ENCODE assay signal across 8 cellular contexts in the genomic region with DNA sequence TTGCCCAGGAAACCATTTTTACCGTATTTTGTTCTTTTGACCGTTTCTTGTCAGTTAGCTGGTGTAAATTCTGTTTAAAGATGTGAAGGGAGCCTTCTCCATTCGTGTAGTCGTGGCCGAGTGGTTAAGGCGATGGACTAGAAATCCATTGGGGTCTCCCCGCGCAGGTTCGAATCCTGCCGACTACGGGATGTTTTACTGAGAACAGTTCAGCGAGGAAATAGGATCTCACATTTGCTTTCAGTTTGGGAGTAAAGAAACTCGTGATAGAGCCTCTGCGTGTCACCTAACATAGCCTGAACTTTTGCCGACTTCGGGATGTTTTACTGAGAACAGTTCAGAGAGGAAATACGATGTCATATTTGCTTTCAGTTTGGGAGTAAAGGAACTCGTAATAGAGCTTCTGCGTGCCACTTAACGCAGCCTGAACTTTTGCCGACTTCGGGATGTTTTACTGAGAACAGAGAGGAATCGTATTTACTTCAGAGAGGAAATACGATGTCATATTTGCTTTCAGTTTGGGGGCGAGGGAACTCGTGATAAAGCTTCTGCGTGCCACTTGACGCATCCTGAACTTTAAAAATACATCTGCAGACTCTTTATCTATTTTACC. TPM values are rescaled to one million over a fixed set of nuclear protein-coding genes. Genes with fewer than 3 reads are reported as not detected.
DNase-seq lines count a peak whose midpoint lies in the region; ATAC-seq and TF ChIP-seq lines count a peak whose summit lies in the region.

No MANE protein-coding gene starts in this region.

- no peaks in the 10 kb centered on the region for H3K9me3 Mint-ChIP-seq in activated naive CD4-positive, alpha-beta T cell treated with anti-CD3 and anti-CD28 coated beads, Interleukin-2, amount 10 ng/mL, durations not matched to agents 7 days and 5 days

- TF ChIP-seq CTCF in omental fat pad (IDR thresholded peaks at IDR 0.05) (no peak), testis (IDR thresholded peaks at IDR 0.05) (no peak)

- H3K4me1 Mint-ChIP-seq in activated naive CD4-positive, alpha-beta T cell treated with anti-CD3 and anti-CD28 coated beads, Interleukin-2, amount 10 ng/mL, durations not matched to agents 7 days and 5 days, result peaks cover 11% of the 10 kb centered on the region

- H3K4me3 Mint-ChIP-seq in activated naive CD4-positive, alpha-beta T cell treated with anti-CD3 and anti-CD28 coated beads, Interleukin-2, amount 10 ng/mL, durations not matched to agents 7 days and 5 days, result no peak overlapping the region

- TF ChIP-seq POLR2A in testis (IDR thresholded peaks at IDR 0.05), result no peak

- CTCF ChIA-PET in activated naive CD4-positive, alpha-beta T cell treated with anti-CD3 and anti-CD28 coated beads, Interleukin-2, amount 10 ng/mL, durations not matched to agents 7 days and 5 days (lab: Charles Lee), result no interaction called here

- H3K27me3 Mint-ChIP-seq in activated naive CD4-positive, alpha-beta T cell treated with anti-CD3 and anti-CD28 coated beads, Interleukin-2, amount 10 ng/mL, durations not matched to agents 7 days and 5 days, result peaks cover 9% of the 10 kb centered on the region

- H3K27me3 ChIP-seq in MG63 (no peaks in the 10 kb centered on the region; the same call in 1 of the 2 replicates), SJSA1 (replicated peaks) (no peaks in the 10 kb centered on the region), testis (no peaks in the 10 kb centered on the region)

- H3K4me1 ChIP-seq in SJSA1 (replicated peaks), result peaks cover 8% of the 10 kb centered on the region
- H3K4me1 ChIP-seq in testis, result no peaks in the 10 kb centered on the region

- H3K36me3 ChIP-seq in MG63 (no peaks in the 10 kb centered on the region), SJSA1 (no peaks in the 10 kb centered on the region), testis (ENCODE audit: low read depth, missing control alignments) (no peaks in the 10 kb centered on the region)

- 0 to 1% methylated on average over 28 of the region's 28 CpGs for WGBS in testis, 2 donors

- intact Hi-C loops in testis (cut with DNase I; ENCODE audit: low total_unique reads), result no loop called here

- H3K27ac ChIP-seq in SJSA1 (peak overlapping the region; percentile 86), testis (peak overlapping the region; percentile 98 to 99)

- H3K27ac Mint-ChIP-seq in activated naive CD4-positive, alpha-beta T cell treated with anti-CD3 and anti-CD28 coated beads, Interleukin-2, amount 10 ng/mL, durations not matched to agents 7 days and 5 days, result no peak overlapping the region

- DNase-seq in ELR (ENCODE audit: low read depth) (peak; percentile 95), HCEC 1CT (peak; percentile 82), MG63 (peak; percentile 96), SJSA1 (ENCODE audit: low read depth in 1 of 2, low spot score in 2 of 2) (peak; percentile 86 to 95), globus pallidus (ENCODE audit: low spot score) (peak; percentile 87), omental fat pad (ENCODE audit: low spot score) (peak; percentile 88), testis (peak; percentile 96)
- DNase-seq in activated naive CD4-positive, alpha-beta T cell treated with anti-CD3 and anti-CD28 coated beads, Interleukin-2, amount 10 ng/mL, durations not matched to agents 7 days and 5 days, result peak; percentile 90

- H3K9me3 ChIP-seq in MG63, result no peaks in the 10 kb centered on the region
- no peaks in the 10 kb centered on the region; the same call in 1 of the 2 replicates for H3K9me3 ChIP-seq in SJSA1 (replicated peaks)
- H3K9me3 ChIP-seq in testis, result no peaks in the 10 kb centered on the region

- ATAC-seq in omental fat pad (ENCODE audit: low FRiP score), result peak; percentile 82

- peaks cover 2% of the 10 kb centered on the region for H3K36me3 Mint-ChIP-seq in activated naive CD4-positive, alpha-beta T cell treated with anti-CD3 and anti-CD28 coated beads, Interleukin-2, amount 10 ng/mL, durations not matched to agents 7 days and 5 days

- H3K4me3 ChIP-seq in MG63 (peak overlapping the region; percentile 79), SJSA1 (peak overlapping the region; percentile 55), testis (peak overlapping the region; percentile 77 to 95)

RNA-seq across cellular contexts. Expression of a gene that starts 5.9 kb away (rescaled TPM):
- 24.1 and 25.4 TPM in 2 replicates for total RNA-seq in MG63 (2014; rRNA removed; shearing (Covaris generic); ENCODE audit: low replicate concordance)
- total RNA-seq in SJSA1 (2014; rRNA removed; shearing (Covaris generic)), result 10.3 and 11.3 TPM in 2 replicates
- total RNA-seq in omental fat pad (1 to 10 TPM; 2.5 to 9.3 (median 5.5) TPM), testis (10 to 100 TPM; 11.9 to 17.5 TPM)
- polyA plus RNA-seq in testis (ENCODE audit: insufficient read depth, low read depth, low replicate concordance), result 11.4 TPM

Comparison
In these comparisons a context has a peak if more than half of its experiments do, and no peak if none do; other contexts are left out.
1. Peak in every context shown above with its lines: DNase-seq, ATAC-seq, H3K4me3 ChIP-seq and H3K27ac ChIP-seq.